12 cellular contexts compared by ENCODE assay signal in the genomic region with DNA sequence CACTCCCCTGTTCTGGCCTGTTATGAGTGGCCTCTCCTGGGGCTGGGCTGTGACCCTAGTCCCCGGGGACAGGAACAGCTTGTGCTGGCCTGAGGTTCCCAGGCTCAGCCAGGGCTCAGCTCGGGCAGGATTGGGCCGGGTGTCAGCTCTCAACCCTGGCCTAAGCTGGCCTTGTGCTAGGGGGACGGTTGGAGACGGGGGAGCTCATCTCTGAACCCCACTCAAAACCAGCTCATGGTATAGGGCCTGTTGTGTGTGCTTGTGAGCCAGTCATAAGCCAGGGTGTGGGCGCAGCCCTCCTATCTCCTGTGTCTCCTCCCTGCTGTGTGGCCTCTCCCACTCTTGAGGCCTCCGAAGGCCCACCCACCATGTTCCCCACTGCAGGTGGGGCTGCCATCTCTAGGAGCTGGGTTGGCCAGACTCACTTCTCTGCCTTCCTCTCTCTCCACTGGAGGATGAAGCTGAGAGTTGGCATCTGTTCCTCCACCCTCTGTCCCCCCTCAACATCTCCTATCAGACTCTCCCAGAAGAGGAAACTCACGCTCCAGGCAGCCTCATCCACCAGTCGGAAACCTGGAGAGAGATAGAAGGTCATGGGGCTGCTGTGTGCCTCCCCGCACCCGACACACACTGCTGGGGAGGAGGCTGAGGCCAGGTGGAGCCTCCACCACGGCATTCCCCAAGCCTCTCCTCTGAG. TPM values are rescaled to one million over a fixed set of nuclear protein-coding genes. Genes with fewer than 3 reads are reported as not detected.
DNase-seq lines count a peak whose midpoint lies in the region; ATAC-seq, FAIRE-seq and TF ChIP-seq lines count a peak whose summit lies in the region.
"Had no signal": no experiment of that assay in that cellular context is flagged by ENCODE, and none has a peak within 500 bp of the region (broad histone marks: within the 10 kb centered on the region; RNA-seq: fewer than 3 reads in every experiment).

No MANE protein-coding gene starts in this region.

- H3K9me3 ChIP-seq in CD8-positive, alpha-beta memory T cell (ENCODE audit: low read length) = no peaks in the 10 kb centered on the region
- H3K9me3 ChIP-seq in astrocyte (ENCODE audit: insufficient read depth, low read depth, low read length) (no peaks in the 10 kb centered on the region), sigmoid colon (no peaks in the 10 kb centered on the region)

- H3K27me3 Mint-ChIP-seq in CD8-positive, alpha-beta memory T cell = peaks cover 57 to 70% of the 10 kb centered on the region in 2 donors
- H3K27me3 Mint-ChIP-seq in astrocyte (ENCODE audit: low read depth, unreplicated experiment) = peaks cover 20% of the 10 kb centered on the region

- H3K4me1 Mint-ChIP-seq in CD8-positive, alpha-beta memory T cell = peaks cover 15 to 26% (median 16%) of the 10 kb centered on the region in 3 donors
- peaks cover 43% of the 10 kb centered on the region for H3K4me1 Mint-ChIP-seq in astrocyte (ENCODE audit: low read depth, unreplicated experiment)

- no peaks in the 10 kb centered on the region for H3K9me3 Mint-ChIP-seq in CD8-positive, alpha-beta memory T cell
- peaks cover 3% of the 10 kb centered on the region for H3K9me3 Mint-ChIP-seq in astrocyte (ENCODE audit: unreplicated experiment)
- H3K9me3 Mint-ChIP-seq: activated T-helper 17 cell treated with anti-CD3 and anti-CD28 coated beads, Interleukin-2, amount 50 U/mL, for 72 hours had no signal

- no peaks in the 10 kb centered on the region for H4K20me1 ChIP-seq in astrocyte (ENCODE audit: insufficient read depth, low read length)

- no peak overlapping the region for H2AFZ ChIP-seq in astrocyte (ENCODE audit: low read depth, low read length)

- H3K4me2 ChIP-seq in astrocyte (ENCODE audit: low read length) = peak overlapping the region; percentile 82

- peak in 1 of 5 donors; percentile 8 for DNase-seq in CD8-positive, alpha-beta memory T cell
- DNase-seq in astrocyte (ENCODE audit: low read depth) = no peak
- DNase-seq in left cardiac atrium = peak; percentile 63
- DNase-seq in sigmoid colon = no peak
- DNase-seq in H54 (ENCODE audit: insufficient read length, low spot score) = no peak
- no peak for DNase-seq in ecto neural progenitor cell (ENCODE audit: low spot score)
- no peak for DNase-seq in activated CD4-positive, alpha-beta T cell treated with anti-CD3 and anti-CD28 coated beads, Interleukin-2, amount 50 U/mL, for 4 hours
- DNase-seq in central memory CD4-positive, alpha-beta T cell = no peak
- DNase-seq: CD4-positive, CD25-positive, alpha-beta regulatory T cell; NCI-H2171 had no signal

- peak; percentile 8 to 24 for ATAC-seq in left cardiac atrium
- ATAC-seq: activated T-helper 17 cell treated with anti-CD3 and anti-CD28 coated beads, Interleukin-2, amount 50 U/mL, for 72 hours had no signal

- POLR2A ChIA-PET in CD8-positive, alpha-beta memory T cell (lab: Charles Lee) = no interaction called here

- H3K36me3 ChIP-seq in CD8-positive, alpha-beta memory T cell (ENCODE audit: insufficient read depth, low read length) = no peaks in the 10 kb centered on the region
- H3K36me3 ChIP-seq in astrocyte (ENCODE audit: insufficient read depth, low read length) (no peaks in the 10 kb centered on the region), sigmoid colon (no peaks in the 10 kb centered on the region)

- H3K79me2 ChIP-seq in astrocyte (ENCODE audit: insufficient read depth, low read length) = peaks cover 39% of the 10 kb centered on the region

- TF ChIP-seq CTCF in astrocyte (IDR thresholded peaks at IDR 0.05; ENCODE audit: insufficient read depth, low read depth, low read length) = no peak
- TF ChIP-seq CTCF in sigmoid colon (IDR thresholded peaks at IDR 0.05) = no peak

- H3K4me3 Mint-ChIP-seq in CD8-positive, alpha-beta memory T cell = no peak overlapping the region
- H3K4me3 Mint-ChIP-seq in astrocyte (ENCODE audit: unreplicated experiment) = peak overlapping the region; percentile 30
- H3K4me3 Mint-ChIP-seq: activated T-helper 17 cell treated with anti-CD3 and anti-CD28 coated beads, Interleukin-2, amount 50 U/mL, for 72 hours had no signal

- peaks cover 0 to 3% (median 2%) of the 10 kb centered on the region in 3 donors for H3K36me3 Mint-ChIP-seq in CD8-positive, alpha-beta memory T cell
- peaks cover 2% of the 10 kb centered on the region for H3K36me3 Mint-ChIP-seq in astrocyte (ENCODE audit: low read depth, unreplicated experiment)
- H3K36me3 Mint-ChIP-seq: CD4-positive, CD25-positive, alpha-beta regulatory T cell had no signal

- no peak for FAIRE-seq in astrocyte (lab: Jason Lieb, UNC)
- no peak for FAIRE-seq in H54 (lab: Jason Lieb, UNC)
- FAIRE-seq: GM18507 had no signal

- CTCF ChIA-PET in CD8-positive, alpha-beta memory T cell (lab: Charles Lee) = interaction anchor here (1.0 to 1.6 kb wide), 4 partner anchors 33 to 205 kb away, joined by 3 to 4 read pairs (median 4); no protein-coding TSS in a partner anchor

- intact Hi-C loops in left cardiac atrium (cut with DNase I) (loop anchor here (5.0 kb wide), 2 partner anchors 32 to 58 kb away; no protein-coding TSS in a partner anchor), sigmoid colon (cut with DNase I) (loop anchor here (5.0 to 10.0 kb wide), 2 partner anchors 177 to 190 kb away; a partner anchor contains a TSS)

- peaks cover 3% of the 10 kb centered on the region for H3K27me3 ChIP-seq in CD8-positive, alpha-beta memory T cell (ENCODE audit: insufficient read depth, low read length, poor library complexity, severe bottlenecking)
- H3K27me3 ChIP-seq in astrocyte (ENCODE audit: insufficient read depth, low read length) (no peaks in the 10 kb centered on the region), sigmoid colon (peaks cover 18 to 41% (median 22%) of the 10 kb centered on the region in 3 donors)

- TF ChIP-seq POLR2A in sigmoid colon (IDR thresholded peaks at IDR 0.05) (no peak), H54 (IDR thresholded peaks at IDR 0.05; ENCODE audit: low read depth, low read length) (no peak)

- WGBS in sigmoid colon, 2 donors = 73 to 74% methylated on average over 12 of the region's 12 CpGs

- TF ChIP-seq EP300 in sigmoid colon (IDR thresholded peaks at IDR 0.05) = no peak

- no peak overlapping the region for H3K4me3 ChIP-seq in CD8-positive, alpha-beta memory T cell (ENCODE audit: low read length)
- H3K4me3 ChIP-seq in astrocyte (ENCODE audit: insufficient read depth, low read depth, low read length) (peak overlapping the region; percentile 63), sigmoid colon (peak overlapping the region; percentile 31 to 45 (median 44))

- peak overlapping the region; percentile 38 for H3K27ac ChIP-seq in CD8-positive, alpha-beta memory T cell (ENCODE audit: low read depth, low read length)
- H3K27ac ChIP-seq in astrocyte (ENCODE audit: low read depth, low read length) (peak overlapping the region; percentile 74), sigmoid colon (peak overlapping the region; percentile 72 to 83 (median 77))

- peaks cover 21% of the 10 kb centered on the region for H3K4me1 ChIP-seq in CD8-positive, alpha-beta memory T cell (ENCODE audit: insufficient read depth, low read length)
- H3K4me1 ChIP-seq in astrocyte (ENCODE audit: insufficient read depth, low read length) (peaks cover 68% of the 10 kb centered on the region), sigmoid colon (peaks cover 0 to 38% (median 15%) of the 10 kb centered on the region in 4 donors)

- H3K9ac ChIP-seq in astrocyte (ENCODE audit: low read length) = peak overlapping the region; percentile 76

- H3K27ac Mint-ChIP-seq in CD8-positive, alpha-beta memory T cell = no peak overlapping the region
- H3K27ac Mint-ChIP-seq in astrocyte (ENCODE audit: unreplicated experiment) = peak overlapping the region; percentile 98
- H3K27ac Mint-ChIP-seq: activated T-helper 17 cell treated with anti-CD3 and anti-CD28 coated beads, Interleukin-2, amount 50 U/mL, for 72 hours had no signal

RNA-seq across cellular contexts. Expression of a gene that starts 1.3 kb away (rescaled TPM):
- total RNA-seq in CD8-positive, alpha-beta memory T cell = not detected
- polyA plus RNA-seq in CD8-positive, alpha-beta memory T cell = not detected
- total RNA-seq in astrocyte = 8.5 and 17.3 TPM in 2 replicates
- total RNA-seq in left cardiac atrium = 10 to 100 TPM in 1 of 2 donors, 1 to 10 TPM in 1; 7.2 to 10.4 TPM
- total RNA-seq in sigmoid colon = 1 to 10 TPM; 3.6 to 8.3 (median 5.6) TPM
- polyA plus RNA-seq in sigmoid colon = 1 to 10 TPM in 1 of 3 donors, under 1 TPM in 2; under 0.01 to 3.8 (median 0.69) TPM
- total RNA-seq: activated T-helper 17 cell treated with anti-CD3 and anti-CD28 coated beads, Interleukin-2, amount 50 U/mL, for 72 hours had no signal
- polyA plus RNA-seq: CD4-positive, CD25-positive, alpha-beta regulatory T cell had no signal

RNA-seq across cellular contexts. Expression of a gene that starts 25.6 kb away (rescaled TPM):
- not detected for total RNA-seq in CD8-positive, alpha-beta memory T cell
- polyA plus RNA-seq in CD8-positive, alpha-beta memory T cell = not detected
- 0.14 TPM in 1 of 2 replicates, not detected in the other for total RNA-seq in astrocyte
- total RNA-seq in left cardiac atrium = not detected
- not detected for total RNA-seq in sigmoid colon
- polyA plus RNA-seq in sigmoid colon = under 1 TPM in 1 of 3 donors, not detected in 2; 0.07 TPM
- total RNA-seq: activated T-helper 17 cell treated with anti-CD3 and anti-CD28 coated beads, Interleukin-2, amount 50 U/mL, for 72 hours; CD4-positive, CD25-positive, alpha-beta regulatory T cell had no signal
- polyA plus RNA-seq: CD4-positive, CD25-positive, alpha-beta regulatory T cell had no signal

RNA-seq across cellular contexts. Expression of a gene that starts 34.2 kb away (rescaled TPM):
- 1 to 10 TPM; 2.9 to 3.0 TPM for total RNA-seq in CD8-positive, alpha-beta memory T cell
- not detected for polyA plus RNA-seq in CD8-positive, alpha-beta memory T cell
- 0.10 and 0.27 TPM in 2 replicates for total RNA-seq in astrocyte
- total RNA-seq in left cardiac atrium = 1 to 10 TPM; 2.1 to 2.5 TPM
- total RNA-seq in sigmoid colon = 1 to 10 TPM; 1.5 to 4.9 (median 3.6) TPM
- polyA plus RNA-seq in sigmoid colon = under 1 TPM in 2 of 3 donors, not detected in 1; 0.42 to 0.60 TPM

RNA-seq across cellular contexts. Expression of a gene that starts 35.9 kb away (rescaled TPM):
- under 1 TPM in 1 of 2 experiments, not detected in 1; 0.07 TPM for total RNA-seq in CD8-positive, alpha-beta memory T cell
- not detected for polyA plus RNA-seq in CD8-positive, alpha-beta memory T cell
- 0.05 TPM in 1 of 2 replicates, not detected in the other for total RNA-seq in astrocyte
- under 1 TPM; 0.05 to 0.12 TPM for total RNA-seq in left cardiac atrium
- total RNA-seq in sigmoid colon = not detected
- polyA plus RNA-seq in sigmoid colon = under 1 TPM in 1 of 3 donors, not detected in 2; 0.06 TPM
- polyA plus RNA-seq: CD4-positive, CD25-positive, alpha-beta regulatory T cell had no signal
